12 cellular contexts compared by ENCODE assay signal in genomic region chr10:77164616-77165311, GRCh38.
A peak's percentile ranks its signal among the peaks of the same experiment; 100 is the strongest.
DNase-seq lines count a peak whose midpoint lies in the region; ATAC-seq and TF ChIP-seq lines count a peak whose summit lies in the region.
"Had no signal": no experiment of that assay in that cellular context is flagged by ENCODE, and none has a peak within 500 bp of the region (broad histone marks: within the 10 kb centered on the region; RNA-seq: fewer than 3 reads in every experiment).

No MANE protein-coding gene starts in this region.

- H3K4me1 Mint-ChIP-seq in nephron, result peaks cover 55% of the 10 kb centered on the region
- H3K4me1 Mint-ChIP-seq in activated naive CD8-positive, alpha-beta T cell treated with anti-CD3 and anti-CD28 coated beads for 36 hours, result no peaks in the 10 kb centered on the region

- no peak overlapping the region for H3K4me3 ChIP-seq in epithelial cell of esophagus (ENCODE audit: low read length)

- DNase-seq in AG08395 (ENCODE audit: low spot score) (peak; percentile 19), RKO (ENCODE audit: low spot score) (peak; percentile 53), epithelial cell of esophagus (ENCODE audit: low read depth) (peak; percentile 55), germinal center (ENCODE audit: low spot score) (no peak), H4 (ENCODE audit: low spot score) (no peak)
- no peak for DNase-seq in activated naive CD8-positive, alpha-beta T cell treated with anti-CD3 and anti-CD28 coated beads for 36 hours
- DNase-seq: activated naive CD4-positive, alpha-beta T cell; DMS79 treated with DMSO at 0.1 percent for 48 hours had no signal

- H3K27ac Mint-ChIP-seq in nephron, result peak overlapping the region; percentile 23 to 64 (median 60)
- no peak overlapping the region for H3K27ac Mint-ChIP-seq in activated naive CD8-positive, alpha-beta T cell treated with anti-CD3 and anti-CD28 coated beads for 36 hours
- H3K27ac Mint-ChIP-seq: B cell, nephron progenitor cell had no signal

- H3K4me3 Mint-ChIP-seq in nephron, result peak overlapping the region in 1 of 3 experiments; percentile 9
- H3K4me3 Mint-ChIP-seq in activated naive CD8-positive, alpha-beta T cell treated with anti-CD3 and anti-CD28 coated beads for 36 hours, result no peak overlapping the region

- peaks cover 5% of the 10 kb centered on the region for H3K27me3 Mint-ChIP-seq in nephron (ENCODE audit: low read depth)
- peaks cover 18% of the 10 kb centered on the region for H3K27me3 Mint-ChIP-seq in activated naive CD8-positive, alpha-beta T cell treated with anti-CD3 and anti-CD28 coated beads for 36 hours

- TF ChIP-seq CTCF in epithelial cell of esophagus (IDR thresholded peaks at IDR 0.05; ENCODE audit: insufficient read depth, low read depth, low read length, missing control alignments) (no peak), nephron (IDR thresholded peaks at IDR 0.05; ENCODE audit: unreplicated experiment in 3 of 3) (no peak)

- no peaks in the 10 kb centered on the region for H3K36me3 Mint-ChIP-seq in nephron (ENCODE audit: low read depth)
- no peaks in the 10 kb centered on the region for H3K36me3 Mint-ChIP-seq in activated naive CD8-positive, alpha-beta T cell treated with anti-CD3 and anti-CD28 coated beads for 36 hours

- H3K9me3 Mint-ChIP-seq in nephron, result no peaks in the 10 kb centered on the region
- H3K9me3 Mint-ChIP-seq in activated naive CD8-positive, alpha-beta T cell treated with anti-CD3 and anti-CD28 coated beads for 36 hours, result no peaks in the 10 kb centered on the region
- H3K9me3 Mint-ChIP-seq: nephron progenitor cell had no signal

- ATAC-seq in GM19467 (IDR thresholded peaks at IDR 0.05; ENCODE audit: unreplicated experiment), result no peak

Comparison
In these comparisons a context has a peak if more than half of its experiments do, and no peak if none do; other contexts are left out.
1. DNase-seq: peak in AG08395 (single experiment), RKO (single experiment) and epithelial cell of esophagus (single experiment); none in germinal center (single experiment), activated naive CD8-positive, alpha-beta T cell treated with anti-CD3 and anti-CD28 coated beads for 36 hours (single experiment) and H4 (single experiment).